Comparison of ENCODE assay signal across 1 cellular context in the genomic region with DNA sequence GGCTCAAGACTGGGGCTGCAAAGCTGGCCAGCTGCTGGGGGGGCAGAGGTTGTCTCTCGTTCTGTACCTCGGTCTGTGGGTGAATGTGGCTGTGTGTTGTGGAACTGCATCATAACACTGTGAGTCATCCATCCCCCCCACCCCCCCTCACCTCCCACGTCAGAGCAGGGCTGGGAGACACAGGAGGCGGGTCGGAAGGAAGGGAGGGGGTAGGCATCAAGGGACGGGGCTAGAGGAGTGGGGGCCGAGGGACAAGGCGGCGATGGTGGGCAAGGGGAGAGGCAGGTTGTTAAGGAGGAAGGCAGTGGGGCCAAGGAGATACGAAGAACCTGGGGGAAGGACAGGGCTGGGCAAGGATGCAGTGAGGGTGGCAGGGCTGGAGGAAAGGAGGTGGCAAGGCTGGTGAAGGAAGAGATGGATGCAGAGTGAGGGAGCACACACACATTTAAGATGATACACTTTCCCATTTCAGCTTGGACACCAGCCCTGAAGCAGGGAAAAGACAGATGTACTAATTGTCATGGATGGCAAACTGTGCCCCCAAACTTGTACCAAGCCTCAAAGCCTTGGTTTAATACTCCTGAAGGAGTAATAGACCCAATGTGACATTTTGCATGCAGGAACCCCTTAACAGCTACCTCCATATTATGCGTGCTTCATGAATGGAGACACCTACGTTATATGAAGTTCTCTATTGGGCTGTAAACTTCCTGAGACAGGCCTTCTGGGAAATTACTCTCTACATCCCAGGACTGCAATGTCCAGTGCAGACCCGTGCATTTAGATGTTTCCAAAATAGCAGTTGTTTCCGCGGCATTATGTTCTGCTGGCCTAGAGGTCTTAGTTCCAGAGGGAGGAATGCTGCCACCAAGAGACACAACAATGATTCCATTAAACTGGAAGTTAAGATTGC.
TF ChIP-seq lines count a peak whose summit lies in the region.

A gene with protein sequence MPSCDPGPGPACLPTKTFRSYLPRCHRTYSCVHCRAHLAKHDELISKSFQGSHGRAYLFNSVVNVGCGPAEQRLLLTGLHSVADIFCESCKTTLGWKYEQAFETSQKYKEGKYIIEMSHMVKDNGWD (minus strand): TSS at position 87 of the 913 bp plus-strand sequence. CDS start 2,805 bp downstream, outside the sequence.

TF ChIP-seq in HepG2, 621 proteins besides CTCF, POLR2A, EP300 and RAD21:
- TF ChIP-seq, protein P1, sequence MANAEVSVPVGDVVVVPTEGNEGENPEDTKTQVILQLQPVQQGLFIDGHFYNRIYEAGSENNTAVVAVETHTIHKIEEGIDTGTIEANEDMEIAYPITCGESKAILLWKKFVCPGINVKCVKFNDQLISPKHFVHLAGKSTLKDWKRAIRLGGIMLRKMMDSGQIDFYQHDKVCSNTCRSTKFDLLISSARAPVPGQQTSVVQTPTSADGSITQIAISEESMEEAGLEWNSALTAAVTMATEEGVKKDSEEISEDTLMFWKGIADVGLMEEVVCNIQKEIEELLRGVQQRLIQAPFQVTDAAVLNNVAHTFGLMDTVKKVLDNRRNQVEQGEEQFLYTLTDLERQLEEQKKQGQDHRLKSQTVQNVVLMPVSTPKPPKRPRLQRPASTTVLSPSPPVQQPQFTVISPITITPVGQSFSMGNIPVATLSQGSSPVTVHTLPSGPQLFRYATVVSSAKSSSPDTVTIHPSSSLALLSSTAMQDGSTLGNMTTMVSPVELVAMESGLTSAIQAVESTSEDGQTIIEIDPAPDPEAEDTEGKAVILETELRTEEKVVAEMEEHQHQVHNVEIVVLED (CRISPR knock-in tag; IDR thresholded peaks at IDR 0.05; ENCODE audit: borderline replicate concordance) = no peak
- TF ChIP-seq DZIP1 (CRISPR knock-in tag; IDR thresholded peaks at IDR 0.05) (no peak), FOXK1 (CRISPR knock-in tag; IDR thresholded peaks at IDR 0.05; ENCODE audit: borderline replicate concordance, low read depth) (no peak), ZNF530 (CRISPR knock-in tag; IDR thresholded peaks at IDR 0.05; ENCODE audit: low read depth) (no peak), ZNF766 (CRISPR knock-in tag; IDR thresholded peaks at IDR 0.05; ENCODE audit: borderline replicate concordance) (no peak), ZFX (CRISPR knock-in tag; IDR thresholded peaks at IDR 0.05; ENCODE audit: low read depth) (no peak), CENPBD1 (CRISPR knock-in tag; IDR thresholded peaks at IDR 0.05; ENCODE audit: borderline replicate concordance, low read depth) (no peak), CREB1 (IDR thresholded peaks at IDR 0.05) (peak; percentile 32; the same call in 1 of the 2 replicates), CREB1 (CRISPR knock-in tag; IDR thresholded peaks at IDR 0.05) (0 out of 2 replicates have a peak, but pooled peaks have one; percentile 19), HINFP (CRISPR knock-in tag; IDR thresholded peaks at IDR 0.05; ENCODE audit: low read depth) (no peak), ATF7-NPFF (CRISPR knock-in tag; IDR thresholded peaks at IDR 0.05; ENCODE audit: low read depth) (no peak), GATA4 (IDR thresholded peaks at IDR 0.05; ENCODE audit: borderline replicate concordance, low read depth) (no peak), FOSL2 (CRISPR knock-in tag; IDR thresholded peaks at IDR 0.05) (peak; percentile 76), RFX3 (CRISPR knock-in tag; IDR thresholded peaks at IDR 0.05) (no peak), XRCC5 (optimal IDR thresholded peaks at IDR 0.05; ENCODE audit: low read length) (no peak)
- TF ChIP-seq, protein P2, sequence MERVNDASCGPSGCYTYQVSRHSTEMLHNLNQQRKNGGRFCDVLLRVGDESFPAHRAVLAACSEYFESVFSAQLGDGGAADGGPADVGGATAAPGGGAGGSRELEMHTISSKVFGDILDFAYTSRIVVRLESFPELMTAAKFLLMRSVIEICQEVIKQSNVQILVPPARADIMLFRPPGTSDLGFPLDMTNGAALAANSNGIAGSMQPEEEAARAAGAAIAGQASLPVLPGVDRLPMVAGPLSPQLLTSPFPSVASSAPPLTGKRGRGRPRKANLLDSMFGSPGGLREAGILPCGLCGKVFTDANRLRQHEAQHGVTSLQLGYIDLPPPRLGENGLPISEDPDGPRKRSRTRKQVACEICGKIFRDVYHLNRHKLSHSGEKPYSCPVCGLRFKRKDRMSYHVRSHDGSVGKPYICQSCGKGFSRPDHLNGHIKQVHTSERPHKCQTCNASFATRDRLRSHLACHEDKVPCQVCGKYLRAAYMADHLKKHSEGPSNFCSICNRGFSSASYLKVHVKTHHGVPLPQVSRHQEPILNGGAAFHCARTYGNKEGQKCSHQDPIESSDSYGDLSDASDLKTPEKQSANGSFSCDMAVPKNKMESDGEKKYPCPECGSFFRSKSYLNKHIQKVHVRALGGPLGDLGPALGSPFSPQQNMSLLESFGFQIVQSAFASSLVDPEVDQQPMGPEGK (CRISPR knock-in tag; IDR thresholded peaks at IDR 0.05) = 0 out of 2 replicates have a peak, but pooled peaks have one; percentile 21
- TF ChIP-seq, protein P3, sequence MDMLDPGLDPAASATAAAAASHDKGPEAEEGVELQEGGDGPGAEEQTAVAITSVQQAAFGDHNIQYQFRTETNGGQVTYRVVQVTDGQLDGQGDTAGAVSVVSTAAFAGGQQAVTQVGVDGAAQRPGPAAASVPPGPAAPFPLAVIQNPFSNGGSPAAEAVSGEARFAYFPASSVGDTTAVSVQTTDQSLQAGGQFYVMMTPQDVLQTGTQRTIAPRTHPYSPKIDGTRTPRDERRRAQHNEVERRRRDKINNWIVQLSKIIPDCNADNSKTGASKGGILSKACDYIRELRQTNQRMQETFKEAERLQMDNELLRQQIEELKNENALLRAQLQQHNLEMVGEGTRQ (IDR thresholded peaks at IDR 0.05; ENCODE audit: low read depth, low read length) = no peak
- TF ChIP-seq, protein P3 (CRISPR knock-in tag; IDR thresholded peaks at IDR 0.05; ENCODE audit: borderline replicate concordance) = no peak
- TF ChIP-seq, protein P4, sequence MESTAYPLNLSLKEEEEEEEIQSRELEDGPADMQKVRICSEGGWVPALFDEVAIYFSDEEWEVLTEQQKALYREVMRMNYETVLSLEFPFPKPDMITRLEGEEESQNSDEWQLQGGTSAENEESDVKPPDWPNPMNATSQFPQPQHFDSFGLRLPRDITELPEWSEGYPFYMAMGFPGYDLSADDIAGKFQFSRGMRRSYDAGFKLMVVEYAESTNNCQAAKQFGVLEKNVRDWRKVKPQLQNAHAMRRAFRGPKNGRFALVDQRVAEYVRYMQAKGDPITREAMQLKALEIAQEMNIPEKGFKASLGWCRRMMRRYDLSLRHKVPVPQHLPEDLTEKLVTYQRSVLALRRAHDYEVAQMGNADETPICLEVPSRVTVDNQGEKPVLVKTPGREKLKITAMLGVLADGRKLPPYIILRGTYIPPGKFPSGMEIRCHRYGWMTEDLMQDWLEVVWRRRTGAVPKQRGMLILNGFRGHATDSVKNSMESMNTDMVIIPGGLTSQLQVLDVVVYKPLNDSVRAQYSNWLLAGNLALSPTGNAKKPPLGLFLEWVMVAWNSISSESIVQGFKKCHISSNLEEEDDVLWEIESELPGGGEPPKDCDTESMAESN (CRISPR knock-in tag; conservative IDR thresholded peaks at IDR 0.05) = no peak
